In genomic region chr3:188868803-188869202, GRCh38 we compare ENCODE assay signal across 25 cellular contexts.
A peak's percentile ranks its signal among the peaks of the same experiment; 100 is the strongest.
DNase-seq lines count a peak whose midpoint lies in the region; ATAC-seq and TF ChIP-seq lines count a peak whose summit lies in the region.
"Had no signal": no experiment of that assay in that cellular context is flagged by ENCODE, and none has a peak within 500 bp of the region (broad histone marks: within the 10 kb centered on the region; RNA-seq: fewer than 3 reads in every experiment).

No MANE protein-coding gene starts in this region.

- H3K36me3 ChIP-seq in lower lobe of right lung = peaks cover 21% of the 10 kb centered on the region

- no peaks in the 10 kb centered on the region for H3K4me1 ChIP-seq in lower lobe of right lung
- H3K4me1 ChIP-seq: A549 had no signal

- intact Hi-C loops in left ventricle myocardium superior (cut with micrococcal nuclease) (no loop called here), Right ventricle myocardium inferior (cut with DNase I) (no loop called here), lower lobe of right lung (cut with DNase I) (no loop called here)

- ATAC-seq in left ventricle myocardium superior (peak; percentile 52), Right ventricle myocardium inferior (no peak), lower lobe of right lung (peak; percentile 87 to 95)
- ATAC-seq: A549; activated naive CD8-positive, alpha-beta T cell treated with anti-CD3 and anti-CD28 coated beads, Interleukin-2, amount 50 U/mL, for 24 hours; activated T-cell treated with anti-CD3 and anti-CD28 coated beads, Interleukin-2, amount 50 U/mL, for 72 hours; GM12878; naive thymus-derived CD8-positive, alpha-beta T cell; Panc1; stimulated activated memory B cell treated with anti-CD40 and anti-IgM and Interleukin-4, amounts not matched to agents 10 μg/mL and 1 μg/mL and 100 μg/mL, for 72 hours had no signal

- no peaks in the 10 kb centered on the region for H3K9me3 ChIP-seq in lower lobe of right lung
- H3K9me3 ChIP-seq: A549 had no signal

- H3K27me3 ChIP-seq in lower lobe of right lung (ENCODE audit: low read depth) = no peaks in the 10 kb centered on the region
- H3K27me3 ChIP-seq: dorsolateral prefrontal cortex had no signal

- no peak overlapping the region for H3K4me3 ChIP-seq in lower lobe of right lung
- H3K4me3 ChIP-seq: A549, dorsolateral prefrontal cortex, GM12878 had no signal

- H3K27ac ChIP-seq in lower lobe of right lung = no peak overlapping the region
- H3K27ac ChIP-seq: A549, dorsolateral prefrontal cortex had no signal

- TF ChIP-seq CTCF in lower lobe of right lung (IDR thresholded peaks at IDR 0.05) = no peak

- DNase-seq in left ventricle myocardium superior = no peak
- no peak for DNase-seq in Right ventricle myocardium inferior (ENCODE audit: missing footprints)
- DNase-seq in NCI-H2196 (lab: John Stamatoyannopoulos, UW; ENCODE audit: unreplicated experiment) = peak; percentile 68
- no peak for DNase-seq in lower lobe of right lung
- no peak for DNase-seq in stimulated activated CD4-positive, alpha-beta T cell treated with anti-CD3 and anti-CD28 coated beads, Interleukin-2, amount 100 ng/mL, for 48 hours
- no peak for DNase-seq in NCI-H2081 (lab: John Stamatoyannopoulos, UW)
- DNase-seq in activated naive CD4-positive, alpha-beta T cell (lab: John Stamatoyannopoulos, UW) = no peak
- no peak for DNase-seq in superior temporal gyrus (ENCODE audit: extremely low spot score)
- DNase-seq: activated CD4-positive, alpha-beta memory T cell treated with anti-CD3 and anti-CD28 coated beads for 36 hours; activated CD4-positive, alpha-beta T cell treated with anti-CD3 and anti-CD28 coated beads for 1 hour; activated naive CD8-positive, alpha-beta T cell treated with anti-CD3 and anti-CD28 coated beads, Interleukin-2, amount 50 U/mL, for 24 hours; activated T-cell treated with anti-CD3 and anti-CD28 coated beads, Interleukin-2, amount 50 U/mL, for 72 hours; central memory CD4-positive, alpha-beta T cell; dorsolateral prefrontal cortex; HCEC 1CT; naive thymus-derived CD8-positive, alpha-beta T cell; NCI-H1436; NCI-H2171 treated with DMSO at 0.1 percent for 48 hours; NCI-H526; occipital lobe; SHP77 treated with DMSO at 0.1 percent for 48 hours had no signal
